8 cellular contexts compared by ENCODE assay signal in the genomic region with DNA sequence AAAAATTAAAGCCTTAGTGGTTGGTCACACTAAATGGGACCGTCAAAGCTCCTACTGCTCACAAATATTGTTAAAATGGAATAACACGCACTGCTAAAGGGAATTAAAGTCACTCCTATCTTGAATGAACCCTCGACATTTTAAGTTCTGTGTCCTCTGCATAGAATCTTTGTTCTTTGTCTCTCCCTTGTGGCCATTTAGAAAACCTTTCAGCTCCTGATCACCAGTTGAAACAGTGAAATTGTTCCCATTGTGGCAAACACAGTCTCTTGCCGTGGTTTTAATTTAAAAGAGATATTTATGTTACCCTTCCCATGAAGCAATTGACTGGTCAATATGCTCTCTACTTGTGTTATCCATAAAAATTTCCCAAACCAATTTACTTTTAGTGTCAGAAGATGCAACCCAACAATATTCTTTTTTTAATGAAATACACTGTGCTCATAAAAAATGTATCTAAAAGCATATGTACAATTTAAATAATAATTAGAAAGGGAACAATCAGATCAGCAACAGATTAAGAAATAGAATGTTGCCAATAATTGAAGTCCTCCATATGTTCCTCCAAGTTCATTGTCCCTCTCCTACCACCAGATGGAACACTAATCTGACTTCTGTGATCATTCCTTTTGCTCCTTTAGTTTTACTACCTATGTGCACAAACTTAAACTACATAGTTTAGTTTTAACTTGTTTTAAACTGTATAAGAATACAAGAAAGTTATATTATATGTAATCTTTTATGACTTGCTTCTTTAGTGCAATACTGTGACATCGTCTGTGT. TPM values are rescaled to one million over a fixed set of nuclear protein-coding genes. Genes with fewer than 3 reads are reported as not detected.
DNase-seq lines count a peak whose midpoint lies in the region; ATAC-seq and TF ChIP-seq lines count a peak whose summit lies in the region.
"Not testable (repeated sequence)": the region's sequence is repeated elsewhere in the genome, so short reads cannot be mapped to it uniquely, and the experiment has no call there.

No MANE protein-coding gene starts in this region.

- not testable (repeated sequence) for H3K4me3 Mint-ChIP-seq in activated naive CD8-positive, alpha-beta T cell treated with anti-CD3 and anti-CD28 coated beads, Interleukin-2, amount 10 ng/mL, durations not matched to agents 7 days and 5 days; naive B cell

- not testable (repeated sequence) for H3K36me3 ChIP-seq in aorta (ENCODE audit: control insufficient read depth in 1 of 2, insufficient read depth in 2 of 2, low read length in 1 of 2)

- not testable (repeated sequence) for H3K27ac Mint-ChIP-seq in activated naive CD8-positive, alpha-beta T cell treated with anti-CD3 and anti-CD28 coated beads, Interleukin-2, amount 10 ng/mL, durations not matched to agents 7 days and 5 days; naive B cell

- H3K27me3 ChIP-seq in aorta (ENCODE audit: control insufficient read depth in 1 of 2, insufficient read depth in 2 of 2, low read length in 1 of 2): not testable (repeated sequence)

- TF ChIP-seq CTCF in foreskin fibroblast (IDR thresholded peaks at IDR 0.05; ENCODE audit: low read depth, low read length): peak; percentile 50

- H3K9me3 ChIP-seq in aorta (ENCODE audit: control insufficient read depth, low read length): not testable (repeated sequence)

- H3K4me1 ChIP-seq in aorta (ENCODE audit: control insufficient read depth in 1 of 2, insufficient read depth in 2 of 2, low read length in 2 of 2): not testable (repeated sequence)

- not testable (repeated sequence) for H3K27me3 Mint-ChIP-seq in activated naive CD8-positive, alpha-beta T cell treated with anti-CD3 and anti-CD28 coated beads, Interleukin-2, amount 10 ng/mL, durations not matched to agents 7 days and 5 days; naive B cell

- intact Hi-C loops in aorta (cut with DNase I): not testable (repeated sequence)

- WGBS in aorta, 2 donors: 21 to 28% methylated on average over 5 of the region's 5 CpGs

- POLR2A ChIA-PET in activated naive CD8-positive, alpha-beta T cell treated with anti-CD3 and anti-CD28 coated beads, Interleukin-2, amount 10 ng/mL, durations not matched to agents 7 days and 5 days (lab: Charles Lee): not testable (repeated sequence)

- H3K36me3 Mint-ChIP-seq in activated naive CD8-positive, alpha-beta T cell treated with anti-CD3 and anti-CD28 coated beads, Interleukin-2, amount 10 ng/mL, durations not matched to agents 7 days and 5 days; naive B cell: not testable (repeated sequence)

- not testable (repeated sequence) for H3K4me1 Mint-ChIP-seq in activated naive CD8-positive, alpha-beta T cell treated with anti-CD3 and anti-CD28 coated beads, Interleukin-2, amount 10 ng/mL, durations not matched to agents 7 days and 5 days; naive B cell

- ATAC-seq in GM21737 (IDR thresholded peaks at IDR 0.05; ENCODE audit: unreplicated experiment) (peak; percentile 66), naive B cell (ENCODE audit: low read depth in 2 of 2) (peak; percentile 63 to 69), aorta (ENCODE audit: low FRiP score) (peak; percentile 54)
- peak; percentile 78 for ATAC-seq in activated naive CD8-positive, alpha-beta T cell treated with anti-CD3 and anti-CD28 coated beads, Interleukin-2, amount 10 ng/mL, durations not matched to agents 7 days and 5 days (ENCODE audit: low read depth)

- H3K9me3 Mint-ChIP-seq in activated naive CD8-positive, alpha-beta T cell treated with anti-CD3 and anti-CD28 coated beads, Interleukin-2, amount 10 ng/mL, durations not matched to agents 7 days and 5 days; naive B cell: not testable (repeated sequence)

- DNase-seq in GDM1 (lab: John Stamatoyannopoulos, UW): peak; percentile 19
- peak; percentile 14 for DNase-seq in HS-27A (ENCODE audit: low read depth)
- peak; percentile 4 for DNase-seq in NCI-H82 treated with DMSO at 0.1 percent for 48 hours (lab: John Stamatoyannopoulos, UW; ENCODE audit: unreplicated experiment)
- not testable (repeated sequence) for DNase-seq in activated naive CD8-positive, alpha-beta T cell treated with anti-CD3 and anti-CD28 coated beads, Interleukin-2, amount 10 ng/mL, durations not matched to agents 7 days and 5 days; aorta
- DNase-seq in foreskin fibroblast: peak; percentile 20 to 67
- peak; percentile 29 for DNase-seq in naive B cell

- not testable (repeated sequence) for H3K4me3 ChIP-seq in foreskin fibroblast (ENCODE audit: low read depth in 1 of 2, low read length in 2 of 2); aorta (ENCODE audit: low read length in 2 of 2)

- not testable (repeated sequence) for H3K27ac ChIP-seq in aorta (ENCODE audit: low read depth in 1 of 2, low read length in 2 of 2)

RNA-seq across cellular contexts. Expression of a gene that starts 20.3 kb away (rescaled TPM):
- 1 to 10 TPM; 1.5 to 1.9 TPM for total RNA-seq in activated naive CD8-positive, alpha-beta T cell treated with anti-CD3 and anti-CD28 coated beads, Interleukin-2, amount 10 ng/mL, durations not matched to agents 7 days and 5 days
- under 1 TPM in 1 of 6 donors, not detected in 5; 0.32 TPM for polyA plus RNA-seq in naive B cell (ENCODE audit: low read depth in 6 of 6)
- total RNA-seq in aorta: 1 to 10 TPM in 1 of 2 donors, under 1 TPM in 1; 0.36 to 1.2 TPM
- polyA plus RNA-seq in aorta: under 1 TPM in 1 of 2 donors, not detected in 1; 0.15 TPM
